8 cellular contexts compared by ENCODE assay signal in the genomic region with DNA sequence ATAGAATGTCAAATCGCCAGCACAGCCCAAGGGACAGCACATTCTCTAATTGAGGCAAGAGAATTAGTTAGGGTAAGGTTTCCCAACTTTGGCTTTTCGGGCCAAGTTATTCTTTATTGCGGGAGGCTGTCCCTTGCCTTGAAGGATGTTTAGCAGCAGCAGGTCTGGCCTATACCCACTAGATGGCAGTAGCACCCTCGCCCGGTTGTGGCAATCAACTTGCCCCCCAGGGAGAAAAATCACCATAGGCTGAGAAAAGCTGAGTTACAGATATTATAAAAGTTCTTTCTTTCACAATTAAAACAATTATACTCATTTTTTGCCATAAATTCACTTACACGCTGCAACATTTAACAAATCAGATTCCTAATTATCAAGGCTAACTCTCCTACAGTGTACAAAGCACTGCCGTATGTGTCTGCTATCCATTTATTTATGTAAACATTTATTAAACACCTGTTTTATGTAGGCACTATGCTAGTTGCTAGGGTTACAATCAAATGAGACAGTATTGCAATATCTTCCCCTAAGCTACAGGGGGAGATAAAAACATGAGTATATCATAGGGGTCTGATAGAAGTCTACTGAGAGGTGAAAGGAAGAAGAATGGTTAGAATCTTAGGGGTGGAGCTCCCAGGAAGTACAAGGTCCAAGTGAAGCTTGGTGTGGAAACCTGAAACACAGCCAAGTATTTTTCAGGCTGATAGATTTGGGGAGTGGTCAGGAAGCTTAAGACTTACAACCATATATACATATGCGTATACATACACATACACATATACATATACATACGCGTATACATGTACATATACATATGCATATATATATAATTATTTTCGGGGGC.
DNase-seq lines count a peak whose midpoint lies in the region; ATAC-seq and TF ChIP-seq lines count a peak whose summit lies in the region.

No MANE protein-coding gene starts in this region.

- peaks cover 5% of the 10 kb centered on the region for H3K27me3 ChIP-seq in foreskin keratinocyte

- ATAC-seq in HG02798 (IDR thresholded peaks at IDR 0.05; ENCODE audit: poor library complexity, unreplicated experiment) = peak; percentile 83
- ATAC-seq in foreskin keratinocyte = peak; percentile 73

- H3K4me3 Mint-ChIP-seq in activated T-helper 2 cell treated with anti-CD3 and anti-CD28 coated beads, Interferon-gamma antibody, Interleukin-2, Interleukin-4, amounts not matched to agents 10 μg/mL and 5 μg/mL and 100 μg/mL, durations not matched to agents 14 hours and 24 hours and 36 hours (ENCODE audit: low read depth) = no peak overlapping the region

- H3K4me1 Mint-ChIP-seq in activated T-helper 2 cell treated with anti-CD3 and anti-CD28 coated beads, Interferon-gamma antibody, Interleukin-2, Interleukin-4, amounts not matched to agents 10 μg/mL and 5 μg/mL and 100 μg/mL, durations not matched to agents 14 hours and 24 hours and 36 hours (ENCODE audit: low read depth) = no peaks in the 10 kb centered on the region

- H3K36me3 Mint-ChIP-seq in activated T-helper 2 cell treated with anti-CD3 and anti-CD28 coated beads, Interferon-gamma antibody, Interleukin-2, Interleukin-4, amounts not matched to agents 10 μg/mL and 5 μg/mL and 100 μg/mL, durations not matched to agents 14 hours and 24 hours and 36 hours (ENCODE audit: low read depth) = no peaks in the 10 kb centered on the region

- CTCF ChIA-PET in GM10248 (lab: Yijun Ruan, JAX) = interaction anchor here (0.6 to 2.9 kb wide), 18 partner anchors 8 to 829 kb away, joined by 3 to 19 read pairs (median 4); no protein-coding TSS in a partner anchor

- H3K27me3 Mint-ChIP-seq in activated T-helper 2 cell treated with anti-CD3 and anti-CD28 coated beads, Interferon-gamma antibody, Interleukin-2, Interleukin-4, amounts not matched to agents 10 μg/mL and 5 μg/mL and 100 μg/mL, durations not matched to agents 14 hours and 24 hours and 36 hours (ENCODE audit: low read depth) = no peaks in the 10 kb centered on the region

- POLR2A ChIA-PET in GM10248 (lab: Yijun Ruan, JAX) = no interaction called here

- no peak overlapping the region for H3K27ac ChIP-seq in foreskin keratinocyte

- H3K4me1 ChIP-seq in foreskin keratinocyte = no peaks in the 10 kb centered on the region

- DNase-seq in A172 (ENCODE audit: low spot score) (peak; percentile 33), GM10248 (ENCODE audit: extremely low spot score) (peak; percentile 10), RKO (ENCODE audit: low spot score) (peak; percentile 18), foreskin keratinocyte (no peak), NCI-H2227 treated with DMSO at 0.1 percent for 48 hours (lab: John Stamatoyannopoulos, UW) (no peak), GOT3 (lab: John Stamatoyannopoulos, UW) (no peak)
- DNase-seq in activated T-helper 2 cell treated with anti-CD3 and anti-CD28 coated beads, Interferon-gamma antibody, Interleukin-2, Interleukin-4, amounts not matched to agents 10 μg/mL and 5 μg/mL and 100 μg/mL, durations not matched to agents 14 hours and 24 hours and 36 hours (ENCODE audit: low spot score) = no peak

- H3K9me3 Mint-ChIP-seq in activated T-helper 2 cell treated with anti-CD3 and anti-CD28 coated beads, Interferon-gamma antibody, Interleukin-2, Interleukin-4, amounts not matched to agents 10 μg/mL and 5 μg/mL and 100 μg/mL, durations not matched to agents 14 hours and 24 hours and 36 hours = no peaks in the 10 kb centered on the region

- peak; percentile 69 for TF ChIP-seq CTCF in GM10248 (IDR thresholded peaks at IDR 0.05; ENCODE audit: control extremely low read depth, extremely low read depth, low read depth, missing control alignments)
- TF ChIP-seq CTCF in foreskin keratinocyte (conservative IDR thresholded peaks at IDR 0.05) = peak; percentile 69

- H3K27ac Mint-ChIP-seq in activated T-helper 2 cell treated with anti-CD3 and anti-CD28 coated beads, Interferon-gamma antibody, Interleukin-2, Interleukin-4, amounts not matched to agents 10 μg/mL and 5 μg/mL and 100 μg/mL, durations not matched to agents 14 hours and 24 hours and 36 hours = no peak overlapping the region

- intact Hi-C loops in activated T-helper 2 cell treated with anti-CD3 and anti-CD28 coated beads, Interferon-gamma antibody, Interleukin-2, Interleukin-4, amounts not matched to agents 10 μg/mL and 5 μg/mL and 100 μg/mL, durations not matched to agents 14 hours and 24 hours and 36 hours (cut with micrococcal nuclease) = loop anchor here (10.0 kb wide), 1 partner anchor 832 kb away; no protein-coding TSS in a partner anchor

Comparison
In these comparisons a context has a peak if more than half of its experiments do, and no peak if none do; other contexts are left out.
1. DNase-seq: peak in A172 (single experiment), GM10248 (single experiment) and RKO (single experiment); none in foreskin keratinocyte (0 of 2), NCI-H2227 treated with DMSO at 0.1 percent for 48 hours (single experiment), activated T-helper 2 cell treated with anti-CD3 and anti-CD28 coated beads, Interferon-gamma antibody, Interleukin-2, Interleukin-4, amounts not matched to agents 10 μg/mL and 5 μg/mL and 100 μg/mL, durations not matched to agents 14 hours and 24 hours and 36 hours (single experiment) and GOT3 (single experiment).